Comparison of ENCODE assay signal across 35 cellular contexts in genomic region chr7:49320083-49320482, GRCh38.
"Had no signal": no experiment of that assay in that cellular context is flagged by ENCODE, and none has a peak within 500 bp of the region (broad histone marks: within the 10 kb centered on the region; RNA-seq: fewer than 3 reads in every experiment).

No MANE protein-coding gene starts in this region.

- H3K27ac ChIP-seq: KMS-11 had no signal

- H3K36me3 ChIP-seq: MG63 had no signal

- DNase-seq: Karpas-422, Kasumi-1, MG63, MM.1S, MV-4-11, NCI-H1048, NCI-H1092, NCI-H1092 treated with DMSO at 0.1 percent for 48 hours, NCI-H1105, NCI-H1105 treated with DMSO at 0.1 percent for 48 hours, NCI-H1417, NCI-H1417 treated with DMSO at 0.1 percent for 48 hours, NCI-H1436, NCI-H1436 treated with DMSO at 0.1 percent for 48 hours, NCI-H146, NCI-H1694, NCI-H1694 treated with DMSO at 0.1 percent for 48 hours, NCI-H187, NCI-H187 treated with DMSO at 0.1 percent for 48 hours, NCI-H1930, NCI-H2029, NCI-H2029 treated with DMSO at 0.1 percent for 48 hours, NCI-H2081, NCI-H2081 treated with DMSO at 0.1 percent for 48 hours, NCI-H2107, NCI-H2171, NCI-H2171 treated with DMSO at 0.1 percent for 48 hours, NCI-H2227 treated with DMSO at 0.1 percent for 48 hours, NCI-H226, NCI-H345, NCI-H446, NCI-H446 treated with DMSO at 0.1 percent for 48 hours, NCI-H510A, NCI-H510A treated with DMSO at 0.1 percent for 48 hours had no signal

- H3K9me3 ChIP-seq: MG63 had no signal

- H3K4me2 ChIP-seq: KMS-11 had no signal

- H3K4me3 ChIP-seq: MG63 had no signal

- H3K27me3 ChIP-seq: MG63 had no signal
